Comparison of ENCODE assay signal across 21 cellular contexts in genomic region chr5:123358751-123359150, GRCh38.
A peak's percentile ranks its signal among the peaks of the same experiment; 100 is the strongest.
DNase-seq lines count a peak whose midpoint lies in the region; ATAC-seq and TF ChIP-seq lines count a peak whose summit lies in the region.
"Had no signal": no experiment of that assay in that cellular context is flagged by ENCODE, and none has a peak within 500 bp of the region (broad histone marks: within the 10 kb centered on the region; RNA-seq: fewer than 3 reads in every experiment).

No MANE protein-coding gene starts in this region.

- no peak for TF ChIP-seq EP300 in SK-N-SH (IDR thresholded peaks at IDR 0.05; ENCODE audit: borderline replicate concordance in 1 of 2, low read depth in 1 of 2, low read length in 1 of 2)

- H3K9me2 ChIP-seq in SK-N-SH (no peaks in the 10 kb centered on the region), hepatocyte (replicated peaks; ENCODE audit: insufficient read depth) (no peaks in the 10 kb centered on the region)

- H3K4me3 Mint-ChIP-seq in naive thymus-derived CD8-positive, alpha-beta T cell, result no peak overlapping the region

- TF ChIP-seq RAD21 in SK-N-SH (IDR thresholded peaks at IDR 0.05; ENCODE audit: low read length), result no peak

- H3K36me3 ChIP-seq in SK-N-SH (replicated peaks in 1 of 2; ENCODE audit: control insufficient read depth in 1 of 2, insufficient read depth in 2 of 2, low read length in 1 of 2), result peaks cover 34 to 44% of the 10 kb centered on the region in 2 experiments
- peaks cover 2% of the 10 kb centered on the region for H3K36me3 ChIP-seq in hepatocyte (replicated peaks; ENCODE audit: insufficient read depth, low read depth)
- no peaks in the 10 kb centered on the region for H3K36me3 ChIP-seq in muscle layer of colon (ENCODE audit: insufficient read depth, low read length)
- H3K36me3 ChIP-seq in prostate gland, result no peaks in the 10 kb centered on the region

- intact Hi-C loops in prostate gland (cut with DNase I), result no loop called here

- H3K4me2 ChIP-seq in SK-N-SH (no peak overlapping the region), hepatocyte (peak overlapping the region; percentile 7)

- no peaks in the 10 kb centered on the region for H3K27me3 ChIP-seq in SK-N-SH (ENCODE audit: insufficient read depth)
- no peaks in the 10 kb centered on the region for H3K27me3 ChIP-seq in hepatocyte
- H3K27me3 ChIP-seq in muscle layer of colon (ENCODE audit: control insufficient read depth in 1 of 2, insufficient read depth in 2 of 2, low read length in 2 of 2), result no peaks in the 10 kb centered on the region
- H3K27me3 ChIP-seq in prostate gland (replicated peaks; ENCODE audit: insufficient read depth), result no peaks in the 10 kb centered on the region

- TF ChIP-seq CTCF in SK-N-SH (IDR thresholded peaks at IDR 0.05) (no peak), hepatocyte (IDR thresholded peaks at IDR 0.05; ENCODE audit: poor library complexity) (no peak), prostate gland (IDR thresholded peaks at IDR 0.05) (no peak)

- ATAC-seq in SK-N-SH treated with all-trans-retinoic acid at 6 μM for 48 hours, result no peak; the same call in 2 of the 3 replicates
- no peak for ATAC-seq in GM21737 (IDR thresholded peaks at IDR 0.05; ENCODE audit: unreplicated experiment)
- ATAC-seq in naive thymus-derived CD8-positive, alpha-beta T cell, result no peak
- ATAC-seq: GM12878, HCT116, PC-3 had no signal

- DNase-seq in SK-N-SH (no peak), hepatocyte (ENCODE audit: low spot score) (peak; percentile 11), prostate gland (ENCODE audit: low spot score) (no peak), amniotic stem cell (lab: John Stamatoyannopoulos, UW) (no peak)
- DNase-seq in naive thymus-derived CD8-positive, alpha-beta T cell, result no peak
- DNase-seq: 8988T, C1 segment of cervical spinal cord, DND-41, GM23248, KBM-7, NCI-H1436 treated with DMSO at 0.1 percent for 48 hours, NCI-H2029 treated with DMSO at 0.1 percent for 48 hours, NCI-H2171 treated with DMSO at 0.1 percent for 48 hours, NCI-H446 treated with DMSO at 0.1 percent for 48 hours, PC-3 had no signal

- H2AFZ ChIP-seq in SK-N-SH (ENCODE audit: low read depth) (no peak overlapping the region), hepatocyte (no peak overlapping the region)
- H2AFZ ChIP-seq: GM23248 had no signal

- H3K27ac ChIP-seq in SK-N-SH (ENCODE audit: low read depth in 2 of 2, low read length in 1 of 2), result no peak overlapping the region
- peak overlapping the region; percentile 24 for H3K27ac ChIP-seq in hepatocyte
- H3K27ac ChIP-seq in muscle layer of colon (ENCODE audit: low read depth, low read length), result peak overlapping the region; percentile 39
- no peak overlapping the region for H3K27ac ChIP-seq in prostate gland
- H3K27ac ChIP-seq: GM23248, RWPE1 had no signal

- 100% methylated on average over 1 of the region's 1 CpG for WGBS in SK-N-SH (ENCODE audit: low lambda C conversion rate)
- 22% methylated on average over 1 of the region's 1 CpG for WGBS in hepatocyte (ENCODE audit: low lambda C conversion rate, missing lambda C conversion rate)
- WGBS in prostate gland, result 71% methylated on average over 1 of the region's 1 CpG

- H3K4me3 ChIP-seq in SK-N-SH (ENCODE audit: low read depth in 2 of 2, low read length in 1 of 2), result no peak overlapping the region
- no peak overlapping the region for H3K4me3 ChIP-seq in hepatocyte
- no peak overlapping the region for H3K4me3 ChIP-seq in muscle layer of colon (ENCODE audit: low read depth in 1 of 2, low read length in 2 of 2)
- H3K4me3 ChIP-seq in prostate gland, result no peak overlapping the region
- H3K4me3 ChIP-seq: GM12878, GM23248 had no signal

- H3K9me3 ChIP-seq in SK-N-SH (no peaks in the 10 kb centered on the region), hepatocyte (ENCODE audit: low read depth) (no peaks in the 10 kb centered on the region), muscle layer of colon (ENCODE audit: low read length) (no peaks in the 10 kb centered on the region), prostate gland (no peaks in the 10 kb centered on the region)

- H4K20me1 ChIP-seq in SK-N-SH (ENCODE audit: insufficient read depth), result no peaks in the 10 kb centered on the region
- no peaks in the 10 kb centered on the region for H4K20me1 ChIP-seq in hepatocyte (ENCODE audit: insufficient read depth, poor library complexity, severe bottlenecking)

- POLR2A ChIA-PET in SK-N-SH (lab: Yijun Ruan, JAX), result no interaction called here
- POLR2A ChIA-PET in naive thymus-derived CD8-positive, alpha-beta T cell (lab: Charles Lee), result no interaction called here

- H3K9me3 Mint-ChIP-seq in naive thymus-derived CD8-positive, alpha-beta T cell, result peaks cover 0 to 9% (median 3%) of the 10 kb centered on the region in 9 donors

- CTCF ChIA-PET in SK-N-SH (lab: Yijun Ruan, JAX), result interaction anchor here (1.3 to 1.4 kb wide), 2 partner anchors 9 to 13 kb away, joined by 5 to 6 read pairs; no protein-coding TSS in a partner anchor

- H3F3A ChIP-seq in SK-N-SH (replicated peaks; ENCODE audit: insufficient read depth), result no peaks in the 10 kb centered on the region

- no peak for TF ChIP-seq POLR2A in prostate gland (IDR thresholded peaks at IDR 0.05)

- H3K27ac Mint-ChIP-seq in naive thymus-derived CD8-positive, alpha-beta T cell, result no peak overlapping the region

- H3K4me1 Mint-ChIP-seq in naive thymus-derived CD8-positive, alpha-beta T cell, result peaks cover 2 to 14% (median 6%) of the 10 kb centered on the region in 4 donors

- H3K27me3 Mint-ChIP-seq in naive thymus-derived CD8-positive, alpha-beta T cell, result no peaks in the 10 kb centered on the region

- no peak overlapping the region for H3K9ac ChIP-seq in SK-N-SH
- no peak overlapping the region for H3K9ac ChIP-seq in muscle layer of colon (ENCODE audit: low read length)
- H3K9ac ChIP-seq: GM23248 had no signal

- H3K4me1 ChIP-seq in SK-N-SH (ENCODE audit: control insufficient read depth in 1 of 2, insufficient read depth in 2 of 2, low read depth in 1 of 2, low read length in 1 of 2), result no peaks in the 10 kb centered on the region; a peak in 1 of 4 replicates
- H3K4me1 ChIP-seq in hepatocyte (ENCODE audit: insufficient read depth), result peaks cover 17% of the 10 kb centered on the region
- H3K4me1 ChIP-seq in muscle layer of colon (ENCODE audit: insufficient read depth, low read length), result peaks cover 51% of the 10 kb centered on the region
- no peaks in the 10 kb centered on the region for H3K4me1 ChIP-seq in prostate gland (replicated peaks)

- H3K36me3 Mint-ChIP-seq in naive thymus-derived CD8-positive, alpha-beta T cell, result peaks cover 35 to 74% (median 74%) of the 10 kb centered on the region in 3 donors

- no peaks in the 10 kb centered on the region for H3K79me2 ChIP-seq in SK-N-SH (ENCODE audit: insufficient read depth)
- no peaks in the 10 kb centered on the region for H3K79me2 ChIP-seq in hepatocyte

TF ChIP-seq in SK-N-SH treated with all-trans-retinoic acid at 6 μM for 48 hours, 23 proteins besides CTCF, POLR2A, EP300 and RAD21:
- TF ChIP-seq PATZ1 (CRISPR knock-in tag; IDR thresholded peaks at IDR 0.05; ENCODE audit: borderline replicate concordance), result no peak
- no peak for TF ChIP-seq ZFP30 (CRISPR knock-in tag; IDR thresholded peaks at IDR 0.05)
- TF ChIP-seq TOX (CRISPR knock-in tag; IDR thresholded peaks at IDR 0.05; ENCODE audit: borderline replicate concordance), result no peak
- no peak for TF ChIP-seq TCF4 (CRISPR knock-in tag; IDR thresholded peaks at IDR 0.05; ENCODE audit: borderline replicate concordance)
- no peak for TF ChIP-seq SNAI2 (CRISPR knock-in tag; IDR thresholded peaks at IDR 0.05)
- TF ChIP-seq ISL1 (CRISPR knock-in tag; IDR thresholded peaks at IDR 0.05), result peak; percentile 56; the same call in 1 of the 2 replicates

TF ChIP-seq in SK-N-SH, 30 proteins besides CTCF, POLR2A, EP300 and RAD21 (continues in another document):
- TF ChIP-seq ELF1 (IDR thresholded peaks at IDR 0.05) (no peak), RXRA (IDR thresholded peaks at IDR 0.05; ENCODE audit: borderline replicate concordance, low read depth) (no peak), FOXJ3 (CRISPR knock-in tag; IDR thresholded peaks at IDR 0.05) (no peak), IRF3 (IDR thresholded peaks at IDR 0.05; ENCODE audit: low read depth, low read length) (no peak), FOXM1 (IDR thresholded peaks at IDR 0.05; ENCODE audit: low read depth) (no peak), REST (IDR thresholded peaks at IDR 0.05; ENCODE audit: low read depth, low read length) (no peak)

Comparison
In these comparisons a context has a peak if more than half of its experiments do, and no peak if none do; other contexts are left out.
1. H3K27ac ChIP-seq: peak in hepatocyte (single experiment) and muscle layer of colon (single experiment); none in SK-N-SH (0 of 2) and prostate gland (0 of 2).